16 cellular contexts compared by ENCODE assay signal in genomic region chr16:61792194-61792904, GRCh38.
DNase-seq lines count a peak whose midpoint lies in the region; ATAC-seq, FAIRE-seq and TF ChIP-seq lines count a peak whose summit lies in the region.
"Had no signal": no experiment of that assay in that cellular context is flagged by ENCODE, and none has a peak within 500 bp of the region (broad histone marks: within the 10 kb centered on the region; RNA-seq: fewer than 3 reads in every experiment).

No MANE protein-coding gene starts in this region.

- H3K4me1 ChIP-seq in aorta (ENCODE audit: control insufficient read depth in 1 of 2, insufficient read depth in 2 of 2, low read length in 2 of 2) = no peaks in the 10 kb centered on the region
- no peaks in the 10 kb centered on the region for H3K4me1 ChIP-seq in small intestine (ENCODE audit: control insufficient read depth in 2 of 2, insufficient read depth in 1 of 2, low read depth in 1 of 2, low read length in 1 of 2)
- H3K4me1 ChIP-seq: psoas muscle had no signal

- peaks cover 21% of the 10 kb centered on the region for H3K9me3 Mint-ChIP-seq in HFFc6

- DNase-seq in HFFc6 (peak; percentile 66), astrocyte of the hippocampus (ENCODE audit: low read depth, low spot score) (peak; percentile 92), kidney epithelial cell (ENCODE audit: low read depth) (peak; percentile 89), aorta (no peak), small intestine (no peak), GM13976 (ENCODE audit: low spot score) (no peak)
- DNase-seq in activated CD4-positive, alpha-beta T cell treated with anti-CD3 and anti-CD28 coated beads for 4 hours = no peak
- DNase-seq: activated CD8-positive, alpha-beta memory T cell treated with anti-CD3 and anti-CD28 coated beads, Interleukin-2, amount 10 ng/mL, durations not matched to agents 7 days and 5 days; activated naive CD8-positive, alpha-beta T cell treated with anti-CD3 and anti-CD28 coated beads, Interleukin-2, amount 50 U/mL, for 24 hours; hypothalamus; NCI-H446; psoas muscle had no signal

- H3K27me3 ChIP-seq in kidney epithelial cell (ENCODE audit: control insufficient read depth, insufficient read depth, low read length) = no peaks in the 10 kb centered on the region
- H3K27me3 ChIP-seq in aorta (ENCODE audit: control insufficient read depth in 1 of 2, insufficient read depth in 2 of 2, low read length in 1 of 2) = no peaks in the 10 kb centered on the region
- no peaks in the 10 kb centered on the region for H3K27me3 ChIP-seq in small intestine (ENCODE audit: control insufficient read depth in 2 of 2, insufficient read depth in 2 of 2, low read length in 2 of 2)

- TF ChIP-seq CTCF in HFFc6 (IDR thresholded peaks at IDR 0.05) (no peak), kidney epithelial cell (IDR thresholded peaks at IDR 0.05; ENCODE audit: insufficient read depth, low read length, poor library complexity, severe bottlenecking) (no peak), GM13976 (IDR thresholded peaks at IDR 0.05; ENCODE audit: borderline replicate concordance, control extremely low read depth, extremely low read depth, insufficient read depth, missing control alignments) (no peak)

- no peaks in the 10 kb centered on the region for H3K9me3 ChIP-seq in aorta (ENCODE audit: control insufficient read depth, low read length)
- no peaks in the 10 kb centered on the region for H3K9me3 ChIP-seq in small intestine (ENCODE audit: control insufficient read depth, low read depth)
- H3K9me3 ChIP-seq: psoas muscle had no signal

- WGBS in aorta, 2 donors = 29 to 31% methylated on average over 4 of the region's 4 CpGs
- WGBS in small intestine, 3 donors = 84 to 86% (median 86%) methylated on average over 4 of the region's 4 CpGs

- H3K36me3 ChIP-seq in kidney epithelial cell (ENCODE audit: control insufficient read depth, insufficient read depth, low read length) = no peaks in the 10 kb centered on the region
- H3K36me3 ChIP-seq in aorta (ENCODE audit: control insufficient read depth in 1 of 2, insufficient read depth in 2 of 2, low read length in 1 of 2) = no peaks in the 10 kb centered on the region
- H3K36me3 ChIP-seq in small intestine (ENCODE audit: control insufficient read depth in 2 of 2, insufficient read depth in 2 of 2, low read length in 2 of 2) = no peaks in the 10 kb centered on the region

- no peaks in the 10 kb centered on the region for H3K36me3 Mint-ChIP-seq in HFFc6 (ENCODE audit: low read depth)
- H3K36me3 Mint-ChIP-seq: activated CD8-positive, alpha-beta memory T cell treated with anti-CD3 and anti-CD28 coated beads, Interleukin-2, amount 10 ng/mL, durations not matched to agents 7 days and 5 days; memory B cell had no signal

- no peak overlapping the region for H3K4me3 ChIP-seq in kidney epithelial cell (ENCODE audit: low read depth, low read length)
- no peak overlapping the region for H3K4me3 ChIP-seq in aorta (ENCODE audit: low read length in 2 of 2)
- H3K4me3 ChIP-seq in small intestine (ENCODE audit: low read depth in 1 of 2, low read length in 2 of 2) = no peak overlapping the region
- H3K4me3 ChIP-seq: psoas muscle had no signal

- no peak overlapping the region for H3K4me3 Mint-ChIP-seq in HFFc6
- H3K4me3 Mint-ChIP-seq: activated CD8-positive, alpha-beta memory T cell treated with anti-CD3 and anti-CD28 coated beads, Interleukin-2, amount 10 ng/mL, durations not matched to agents 7 days and 5 days; activated naive CD8-positive, alpha-beta T cell treated with anti-CD3 and anti-CD28 coated beads, Interleukin-2, amount 50 U/mL, for 24 hours; memory B cell had no signal

- in situ Hi-C loops in GM13976 (cut with MboI; ENCODE audit: low sequenced_read_pairs, unreplicated experiment) = no loop called here

- H3K27ac Mint-ChIP-seq in HFFc6 = no peak overlapping the region; the same call in 1 of the 2 replicates
- H3K27ac Mint-ChIP-seq: activated CD8-positive, alpha-beta memory T cell treated with anti-CD3 and anti-CD28 coated beads, Interleukin-2, amount 10 ng/mL, durations not matched to agents 7 days and 5 days; activated naive CD8-positive, alpha-beta T cell treated with anti-CD3 and anti-CD28 coated beads, Interleukin-2, amount 50 U/mL, for 24 hours; memory B cell had no signal

- no peak for FAIRE-seq in small intestine (lab: Jason Lieb, UNC)
- FAIRE-seq: D721Med, H1, HepG2 had no signal

- ATAC-seq in aorta (ENCODE audit: low FRiP score) = peak; percentile 66
- ATAC-seq: activated CD8-positive, alpha-beta memory T cell treated with anti-CD3 and anti-CD28 coated beads, Interleukin-2, amount 10 ng/mL, durations not matched to agents 7 days and 5 days; activated naive CD8-positive, alpha-beta T cell treated with anti-CD3 and anti-CD28 coated beads, Interleukin-2, amount 50 U/mL, for 24 hours; HepG2; psoas muscle had no signal

- H3K4me1 Mint-ChIP-seq in HFFc6 (ENCODE audit: low read depth) = no peaks in the 10 kb centered on the region; the same call in 1 of the 2 replicates
- H3K4me1 Mint-ChIP-seq: activated CD8-positive, alpha-beta memory T cell treated with anti-CD3 and anti-CD28 coated beads, Interleukin-2, amount 10 ng/mL, durations not matched to agents 7 days and 5 days; activated naive CD8-positive, alpha-beta T cell treated with anti-CD3 and anti-CD28 coated beads, Interleukin-2, amount 50 U/mL, for 24 hours; memory B cell had no signal

- no peak overlapping the region for H3K27ac ChIP-seq in aorta (ENCODE audit: low read depth in 1 of 2, low read length in 2 of 2)
- H3K27ac ChIP-seq in small intestine (ENCODE audit: low read depth in 1 of 2, low read length in 1 of 2) = no peak overlapping the region
- H3K27ac ChIP-seq: psoas muscle had no signal

- intact Hi-C loops in aorta (cut with DNase I) = no loop called here

- no peaks in the 10 kb centered on the region; the same call in 1 of the 2 replicates for H3K27me3 Mint-ChIP-seq in HFFc6 (ENCODE audit: insufficient read depth)
- H3K27me3 Mint-ChIP-seq: activated CD8-positive, alpha-beta memory T cell treated with anti-CD3 and anti-CD28 coated beads, Interleukin-2, amount 10 ng/mL, durations not matched to agents 7 days and 5 days; activated naive CD8-positive, alpha-beta T cell treated with anti-CD3 and anti-CD28 coated beads, Interleukin-2, amount 50 U/mL, for 24 hours; memory B cell had no signal

Comparison
In these comparisons a context has a peak if more than half of its experiments do, and no peak if none do; other contexts are left out.
1. DNase-seq: peak in HFFc6 (single experiment), astrocyte of the hippocampus (single experiment) and kidney epithelial cell (single experiment); none in aorta (0 of 2), activated CD4-positive, alpha-beta T cell treated with anti-CD3 and anti-CD28 coated beads for 4 hours (0 of 2), small intestine (single experiment) and GM13976 (single experiment).